ENCODE assay signal across 8 cellular contexts in genomic region chr12:85920324-85920947, GRCh38. TPM values are rescaled to one million over a fixed set of nuclear protein-coding genes. Genes with fewer than 3 reads are reported as not detected.
DNase-seq lines count a peak whose midpoint lies in the region; ATAC-seq lines count a peak whose summit lies in the region.

No MANE protein-coding gene starts in this region.

- H3K27me3 ChIP-seq in neuronal stem cell (ENCODE audit: control insufficient read depth in 3 of 3, insufficient read depth in 3 of 3, low read depth in 1 of 3, low read length in 3 of 3), result no peaks in the 10 kb centered on the region

- no peak overlapping the region for H2BK120ac ChIP-seq in neuronal stem cell (ENCODE audit: low read depth, low read length)

- H3K14ac ChIP-seq in neuronal stem cell (ENCODE audit: low read length), result no peak overlapping the region

- H2BK15ac ChIP-seq in neuronal stem cell (ENCODE audit: low read length), result no peak overlapping the region

- H3K36me3 ChIP-seq in neuronal stem cell (replicated peaks in 1 of 2; ENCODE audit: control insufficient read depth in 2 of 2, insufficient read depth in 2 of 2, low read length in 2 of 2), result no peaks in the 10 kb centered on the region

- H3K79me1 ChIP-seq in neuronal stem cell (ENCODE audit: low read depth, low read length), result no peaks in the 10 kb centered on the region

- H3K27ac ChIP-seq in neuronal stem cell (replicated peaks; ENCODE audit: low read length), result no peak overlapping the region

- no peak overlapping the region for H3K9ac ChIP-seq in neuronal stem cell (ENCODE audit: low read depth, low read length, poor library complexity)

- H3K4ac ChIP-seq in neuronal stem cell (ENCODE audit: low read length), result no peak overlapping the region

- no peak overlapping the region for H4K8ac ChIP-seq in neuronal stem cell (ENCODE audit: low read depth, low read length)

- no peak overlapping the region for H3K18ac ChIP-seq in neuronal stem cell (ENCODE audit: low read length)

- no peaks in the 10 kb centered on the region for H3K4me1 ChIP-seq in neuronal stem cell (ENCODE audit: control insufficient read depth in 2 of 2, insufficient read depth in 1 of 2, low read depth in 1 of 2, low read length in 2 of 2)

- ATAC-seq in GM18858 (IDR thresholded peaks at IDR 0.05; ENCODE audit: unreplicated experiment), result peak; percentile 84
- ATAC-seq in HG03354 (IDR thresholded peaks at IDR 0.05; ENCODE audit: poor library complexity, severe bottlenecking, unreplicated experiment), result peak; percentile 86

- H3K23ac ChIP-seq in neuronal stem cell (ENCODE audit: low read depth, low read length, poor library complexity), result no peak overlapping the region

- H2AFZ ChIP-seq in neuronal stem cell (ENCODE audit: low read length), result no peak overlapping the region

- no peak overlapping the region for H3K4me2 ChIP-seq in neuronal stem cell (ENCODE audit: insufficient read depth, low read length, poor library complexity, severe bottlenecking)

- H3K9me3 ChIP-seq in neuronal stem cell (replicated peaks in 1 of 2; ENCODE audit: control insufficient read depth in 2 of 2, insufficient read depth in 1 of 2, low read depth in 1 of 2, low read length in 2 of 2), result no peaks in the 10 kb centered on the region

- no CpG with 5 or more reads among the region's 3 CpGs for WGBS in neuronal stem cell (ENCODE audit: extremely low coverage in 2 of 2, insufficient read length in 2 of 2, insufficient replicate concordance in 1 of 2), 2 donors

- peak; percentile 3 for DNase-seq in AG08396 (ENCODE audit: low spot score)
- peak; percentile 53 for DNase-seq in NCI-H774 (lab: John Stamatoyannopoulos, UW)
- peak; percentile 31 for DNase-seq in dedifferentiated amniotic fluid mesenchymal stem cell (ENCODE audit: extremely low spot score)
- DNase-seq in neuronal stem cell (ENCODE audit: low spot score), result peak; percentile 6
- DNase-seq in activated CD8-positive, alpha-beta memory T cell treated with anti-CD3 and anti-CD28 coated beads, Interleukin-2, amount 50 U/mL, for 4 hours, result no peak
- DNase-seq in activated CD4-positive, alpha-beta T cell treated with anti-CD3 and anti-CD28 coated beads for 1 hour, result no peak

- H2BK5ac ChIP-seq in neuronal stem cell (ENCODE audit: low read length), result no peak overlapping the region

- H2BK12ac ChIP-seq in neuronal stem cell (ENCODE audit: low read length), result no peak overlapping the region

- no peak overlapping the region for H3K4me3 ChIP-seq in neuronal stem cell (ENCODE audit: low read length in 2 of 2)

- H2AK5ac ChIP-seq in neuronal stem cell (ENCODE audit: low read depth, low read length), result no peak overlapping the region

- H4K91ac ChIP-seq in neuronal stem cell (ENCODE audit: low read depth, low read length, poor library complexity), result no peak overlapping the region

RNA-seq across cellular contexts. Expression of gene NTS, which starts 46.3 kb away (rescaled TPM):
- polyA plus RNA-seq in neuronal stem cell (2013, experiment 1 of 2), result 0.86 TPM
- polyA plus RNA-seq in neuronal stem cell (2013, experiment 2 of 2), result 0.62 TPM

Comparison
In these comparisons a context has a peak if more than half of its experiments do, and no peak if none do; other contexts are left out.
1. DNase-seq: peak in AG08396 (single experiment), NCI-H774 (single experiment), dedifferentiated amniotic fluid mesenchymal stem cell (single experiment) and neuronal stem cell (single experiment); none in activated CD8-positive, alpha-beta memory T cell treated with anti-CD3 and anti-CD28 coated beads, Interleukin-2, amount 50 U/mL, for 4 hours (single experiment) and activated CD4-positive, alpha-beta T cell treated with anti-CD3 and anti-CD28 coated beads for 1 hour (single experiment).